ENCODE assay signal across 20 cellular contexts in genomic region chr3:37287776-37288175, GRCh38. TPM values are rescaled to one million over a fixed set of nuclear protein-coding genes. Genes with fewer than 3 reads are reported as not detected.
DNase-seq lines count a peak whose midpoint lies in the region; ATAC-seq and TF ChIP-seq lines count a peak whose summit lies in the region.
"Had no signal": no experiment of that assay in that cellular context is flagged by ENCODE, and none has a peak within 500 bp of the region (broad histone marks: within the 10 kb centered on the region; RNA-seq: fewer than 3 reads in every experiment).

No MANE protein-coding gene starts in this region.

- no peak overlapping the region for H3K4me3 Mint-ChIP-seq in activated CD8-positive, alpha-beta T cell treated with anti-CD3 and anti-CD28 coated beads for 36 hours
- no peak overlapping the region for H3K4me3 Mint-ChIP-seq in activated CD8-positive, alpha-beta T cell treated with anti-CD3 and anti-CD28 coated beads, Interleukin-2, amount 10 ng/mL, durations not matched to agents 7 days and 5 days
- no peak overlapping the region for H3K4me3 Mint-ChIP-seq in effector memory CD8-positive, alpha-beta T cell

- TF ChIP-seq EP300 in sigmoid colon (IDR thresholded peaks at IDR 0.05), result no peak

- WGBS in sigmoid colon, 2 donors, result 83 to 89% methylated on average over 1 of the region's 1 CpG

- H3K36me3 ChIP-seq in PC-3 (ENCODE audit: low read depth, low read length) (peaks cover 28% of the 10 kb centered on the region), sigmoid colon (peaks cover 0 to 65% (median 13%) of the 10 kb centered on the region in 4 donors), Peyer's patch (peaks cover 0 to 57% (median 0%) of the 10 kb centered on the region in 3 donors)

- no peaks in the 10 kb centered on the region for H3F3A ChIP-seq in PC-3 (ENCODE audit: low read length, unreplicated experiment)

- DNase-seq in activated CD8-positive, alpha-beta T cell treated with anti-CD3 and anti-CD28 coated beads for 36 hours, result peak; percentile 27
- no peak for DNase-seq in activated CD8-positive, alpha-beta T cell treated with anti-CD3 and anti-CD28 coated beads, Interleukin-2, amount 10 ng/mL, durations not matched to agents 7 days and 5 days
- DNase-seq in PC-3 (peak; percentile 69), pulmonary artery endothelial cell (ENCODE audit: low read depth, low spot score) (peak; percentile 20), sigmoid colon (no peak), Peyer's patch (no peak)
- no peak for DNase-seq in effector memory CD8-positive, alpha-beta T cell
- DNase-seq: activated CD4-positive, CD25-positive, alpha-beta regulatory T cell; activated effector memory CD4-positive, alpha-beta T cell treated with anti-CD3 and anti-CD28 coated beads, Interleukin-2, amount 50 U/mL, for 16 hours; effector CD8-positive, alpha-beta T cell; GF-D8; NCI-H187 treated with DMSO at 0.1 percent for 48 hours; NCI-H526; stimulated activated CD4-positive, alpha-beta T cell treated with anti-CD3 and anti-CD28 coated beads, Interleukin-4, amount 100 ng/mL, for 24 hours; SW 1271; upper lobe of left lung had no signal

- no peaks in the 10 kb centered on the region for H3K27me3 Mint-ChIP-seq in activated CD8-positive, alpha-beta T cell treated with anti-CD3 and anti-CD28 coated beads for 36 hours
- no peaks in the 10 kb centered on the region for H3K27me3 Mint-ChIP-seq in activated CD8-positive, alpha-beta T cell treated with anti-CD3 and anti-CD28 coated beads, Interleukin-2, amount 10 ng/mL, durations not matched to agents 7 days and 5 days (ENCODE audit: low read depth)
- H3K27me3 Mint-ChIP-seq in effector memory CD8-positive, alpha-beta T cell, result no peaks in the 10 kb centered on the region

- no peak for TF ChIP-seq POLR2A in sigmoid colon (IDR thresholded peaks at IDR 0.05)
- TF ChIP-seq POLR2A in Peyer's patch (IDR thresholded peaks at IDR 0.05), result no peak

- CTCF ChIA-PET in activated CD8-positive, alpha-beta T cell treated with anti-CD3 and anti-CD28 coated beads for 36 hours (lab: Charles Lee), result interaction anchor here (1.1 kb wide), 1 partner anchor 21 kb away, joined by 4 read pairs; no protein-coding TSS in a partner anchor
- CTCF ChIA-PET in activated CD8-positive, alpha-beta T cell treated with anti-CD3 and anti-CD28 coated beads, Interleukin-2, amount 10 ng/mL, durations not matched to agents 7 days and 5 days (lab: Charles Lee), result interaction anchor here (0.6 to 0.9 kb wide), 2 partner anchors 20 to 149 kb away, joined by 3 to 5 read pairs; no protein-coding TSS in a partner anchor
- CTCF ChIA-PET in PC-3 (lab: Charles Lee), result interaction anchor here (0.6 kb wide), 2 partner anchors 17 to 156 kb away, joined by 4 to 6 read pairs; no protein-coding TSS in a partner anchor

- H3K27me3 ChIP-seq in PC-3 (ENCODE audit: low read length) (no peaks in the 10 kb centered on the region), sigmoid colon (no peaks in the 10 kb centered on the region), Peyer's patch (no peaks in the 10 kb centered on the region)
- H3K27me3 ChIP-seq: cardiac muscle cell, neutrophil, upper lobe of left lung had no signal

- intact Hi-C loops in activated CD8-positive, alpha-beta T cell treated with anti-CD3 and anti-CD28 coated beads for 36 hours (cut with micrococcal nuclease), result no loop called here
- intact Hi-C loops in PC-3 (cut with micrococcal nuclease), result loop anchor here (2.0 kb wide), 1 partner anchor 43 kb away; no protein-coding TSS in a partner anchor
- intact Hi-C loops in sigmoid colon (cut with DNase I), result no loop called here

- no peak overlapping the region for H2AFZ ChIP-seq in PC-3 (ENCODE audit: low read length)

- peaks cover 41% of the 10 kb centered on the region for H3K4me1 ChIP-seq in PC-3 (ENCODE audit: insufficient read depth, low read length)
- no peaks in the 10 kb centered on the region for H3K4me1 ChIP-seq in sigmoid colon
- no peaks in the 10 kb centered on the region for H3K4me1 ChIP-seq in Peyer's patch
- H3K4me1 ChIP-seq: upper lobe of left lung had no signal

- POLR2A ChIA-PET in activated CD8-positive, alpha-beta T cell treated with anti-CD3 and anti-CD28 coated beads for 36 hours (lab: Charles Lee), result no interaction called here
- POLR2A ChIA-PET in activated CD8-positive, alpha-beta T cell treated with anti-CD3 and anti-CD28 coated beads, Interleukin-2, amount 10 ng/mL, durations not matched to agents 7 days and 5 days (lab: Charles Lee), result no interaction called here
- POLR2A ChIA-PET in PC-3 (lab: Charles Lee; ENCODE audit: unreplicated experiment), result interaction anchor here (0.6 kb wide), 3 partner anchors 31 to 251 kb away, joined by 5 to 7 read pairs (median 7); no protein-coding TSS in a partner anchor

- no peaks in the 10 kb centered on the region for H3K9me3 Mint-ChIP-seq in activated CD8-positive, alpha-beta T cell treated with anti-CD3 and anti-CD28 coated beads for 36 hours
- H3K9me3 Mint-ChIP-seq in activated CD8-positive, alpha-beta T cell treated with anti-CD3 and anti-CD28 coated beads, Interleukin-2, amount 10 ng/mL, durations not matched to agents 7 days and 5 days (ENCODE audit: insufficient read depth), result no peaks in the 10 kb centered on the region
- H3K9me3 Mint-ChIP-seq in effector memory CD8-positive, alpha-beta T cell, result no peaks in the 10 kb centered on the region

- no TSS peak for BruUV-seq in PC-3 (replicated peaks; lab: Mats Ljungman, UMichigan)

- H3K27ac ChIP-seq in PC-3 (ENCODE audit: low read length) (peak overlapping the region; percentile 69), sigmoid colon (no peak overlapping the region), Peyer's patch (no peak overlapping the region)
- H3K27ac ChIP-seq: cardiac muscle cell, neutrophil, upper lobe of left lung had no signal

- peak; percentile 73 for ATAC-seq in activated CD8-positive, alpha-beta T cell treated with anti-CD3 and anti-CD28 coated beads for 36 hours
- ATAC-seq in activated CD8-positive, alpha-beta T cell treated with anti-CD3 and anti-CD28 coated beads, Interleukin-2, amount 10 ng/mL, durations not matched to agents 7 days and 5 days, result no peak
- ATAC-seq in PC-3, result peak; percentile 86
- no peak for ATAC-seq in effector memory CD8-positive, alpha-beta T cell (replicated peaks)
- ATAC-seq in GM21528 (IDR thresholded peaks at IDR 0.05; ENCODE audit: low FRiP score, unreplicated experiment), result no peak
- ATAC-seq: sciatic nerve had no signal

- no peak for TF ChIP-seq CTCF in activated CD8-positive, alpha-beta T cell treated with anti-CD3 and anti-CD28 coated beads for 36 hours (IDR thresholded peaks at IDR 0.05)
- TF ChIP-seq CTCF in PC-3 (conservative IDR thresholded peaks at IDR 0.05; ENCODE audit: low read depth, low read length), result no peak
- no peak for TF ChIP-seq CTCF in sigmoid colon (IDR thresholded peaks at IDR 0.05)
- no peak for TF ChIP-seq CTCF in Peyer's patch (IDR thresholded peaks at IDR 0.05)

- peaks cover 25% of the 10 kb centered on the region for H3K79me2 ChIP-seq in PC-3 (ENCODE audit: low read length)

- peaks cover 25% of the 10 kb centered on the region for H3K36me3 Mint-ChIP-seq in activated CD8-positive, alpha-beta T cell treated with anti-CD3 and anti-CD28 coated beads for 36 hours (ENCODE audit: low read depth)
- peaks cover 38% of the 10 kb centered on the region for H3K36me3 Mint-ChIP-seq in activated CD8-positive, alpha-beta T cell treated with anti-CD3 and anti-CD28 coated beads, Interleukin-2, amount 10 ng/mL, durations not matched to agents 7 days and 5 days (ENCODE audit: low read depth)
- H3K36me3 Mint-ChIP-seq in effector memory CD8-positive, alpha-beta T cell (ENCODE audit: insufficient read depth), result peaks cover 71% of the 10 kb centered on the region

- H3K9me2 ChIP-seq in PC-3 (replicated peaks; ENCODE audit: low read length), result no peaks in the 10 kb centered on the region

- peaks cover 6% of the 10 kb centered on the region; the same call in 1 of the 2 replicates for H4K20me1 ChIP-seq in PC-3 (ENCODE audit: low read length)

- H3K4me2 ChIP-seq in PC-3 (ENCODE audit: low read length), result peak overlapping the region; percentile 39

- H3K9me3 ChIP-seq in PC-3 (ENCODE audit: low read length) (no peaks in the 10 kb centered on the region), sigmoid colon (no peaks in the 10 kb centered on the region), Peyer's patch (no peaks in the 10 kb centered on the region)
- H3K9me3 ChIP-seq: neutrophil, upper lobe of left lung had no signal

- no peak overlapping the region for H3K9ac ChIP-seq in PC-3 (ENCODE audit: low read length)

- peak overlapping the region; percentile 68 for H3K27ac Mint-ChIP-seq in activated CD8-positive, alpha-beta T cell treated with anti-CD3 and anti-CD28 coated beads for 36 hours
- H3K27ac Mint-ChIP-seq in activated CD8-positive, alpha-beta T cell treated with anti-CD3 and anti-CD28 coated beads, Interleukin-2, amount 10 ng/mL, durations not matched to agents 7 days and 5 days, result no peak overlapping the region
- peak overlapping the region; percentile 32 to 69 for H3K27ac Mint-ChIP-seq in effector memory CD8-positive, alpha-beta T cell

- H3K4me1 Mint-ChIP-seq in activated CD8-positive, alpha-beta T cell treated with anti-CD3 and anti-CD28 coated beads for 36 hours (ENCODE audit: low read depth), result peaks cover 26% of the 10 kb centered on the region
- peaks cover 8% of the 10 kb centered on the region for H3K4me1 Mint-ChIP-seq in activated CD8-positive, alpha-beta T cell treated with anti-CD3 and anti-CD28 coated beads, Interleukin-2, amount 10 ng/mL, durations not matched to agents 7 days and 5 days (ENCODE audit: low read depth)
- H3K4me1 Mint-ChIP-seq in effector memory CD8-positive, alpha-beta T cell (ENCODE audit: low read depth in 2 of 2), result peaks cover 7 to 20% of the 10 kb centered on the region in 2 donors

- H3K4me3 ChIP-seq in PC-3 (ENCODE audit: low read length), result no peak overlapping the region
- no peak overlapping the region for H3K4me3 ChIP-seq in sigmoid colon
- no peak overlapping the region for H3K4me3 ChIP-seq in Peyer's patch
- H3K4me3 ChIP-seq: cardiac muscle cell, upper lobe of left lung had no signal

RNA-seq across cellular contexts. Expression of gene GOLGA4, which starts 44.7 kb away (rescaled TPM):
- total RNA-seq in activated CD8-positive, alpha-beta T cell treated with anti-CD3 and anti-CD28 coated beads for 36 hours, result 10 to 100 TPM; 33.1 to 33.9 TPM
- total RNA-seq in activated CD8-positive, alpha-beta T cell treated with anti-CD3 and anti-CD28 coated beads, Interleukin-2, amount 10 ng/mL, durations not matched to agents 7 days and 5 days, result 10 to 100 TPM; 32.3 to 36.5 TPM
- total RNA-seq in PC-3 (2014; rRNA removed) (55.9 and 66.1 TPM in 2 replicates), pulmonary artery endothelial cell (45.8 and 88.4 TPM in 2 replicates), sigmoid colon (10 to 100 TPM; 73.7 to 84.5 (median 80.0) TPM), Peyer's patch (100 to 1,000 TPM; 174 to 236 (median 208) TPM)
- 10 to 100 TPM; 31.8 to 55.5 (median 41.4) TPM for polyA plus RNA-seq in sigmoid colon

Comparison
In these comparisons a context has a peak if more than half of its experiments do, and no peak if none do; other contexts are left out.
1. ATAC-seq: peak in activated CD8-positive, alpha-beta T cell treated with anti-CD3 and anti-CD28 coated beads for 36 hours (single experiment) and PC-3 (single experiment); none in activated CD8-positive, alpha-beta T cell treated with anti-CD3 and anti-CD28 coated beads, Interleukin-2, amount 10 ng/mL, durations not matched to agents 7 days and 5 days (single experiment), effector memory CD8-positive, alpha-beta T cell (single experiment) and GM21528 (single experiment).
2. DNase-seq: peak in activated CD8-positive, alpha-beta T cell treated with anti-CD3 and anti-CD28 coated beads for 36 hours (single experiment), PC-3 (single experiment) and pulmonary artery endothelial cell (single experiment); none in activated CD8-positive, alpha-beta T cell treated with anti-CD3 and anti-CD28 coated beads, Interleukin-2, amount 10 ng/mL, durations not matched to agents 7 days and 5 days (single experiment), effector memory CD8-positive, alpha-beta T cell (0 of 3), sigmoid colon (single experiment) and Peyer's patch (0 of 3).